Comparison of ENCODE assay signal across 16 cellular contexts in genomic region chr14:36162267-36162666, GRCh38. TPM values are rescaled to one million over a fixed set of nuclear protein-coding genes. Genes with fewer than 3 reads are reported as not detected.
A peak's percentile ranks its signal among the peaks of the same experiment; 100 is the strongest.
DNase-seq lines count a peak whose midpoint lies in the region; ATAC-seq and TF ChIP-seq lines count a peak whose summit lies in the region.
"Had no signal": no experiment of that assay in that cellular context is flagged by ENCODE, and none has a peak within 500 bp of the region (broad histone marks: within the 10 kb centered on the region; RNA-seq: fewer than 3 reads in every experiment).

No MANE protein-coding gene starts in this region.

- H3K9ac ChIP-seq in iPS-20b (ENCODE audit: low read depth, low read length) = no peak overlapping the region; the same call in 1 of the 2 replicates
- no peak overlapping the region for H3K9ac ChIP-seq in smooth muscle cell (ENCODE audit: low read depth)

- 79% methylated on average over 9 of the region's 9 CpGs for WGBS in smooth muscle cell (ENCODE audit: low lambda C conversion rate)

- no peaks in the 10 kb centered on the region for H3K9me2 ChIP-seq in GM23338 (ENCODE audit: insufficient read depth)

- H3K4me3 Mint-ChIP-seq in GM23338 = no peak overlapping the region

- H3K9me3 ChIP-seq in iPS-20b (ENCODE audit: insufficient read depth, low read depth, low read length) (no peaks in the 10 kb centered on the region), smooth muscle cell (replicated peaks; ENCODE audit: low read depth) (no peaks in the 10 kb centered on the region)

- TF ChIP-seq CTCF in GM23338 (conservative IDR thresholded peaks at IDR 0.05; ENCODE audit: low read depth in 2 of 2) = no peak
- TF ChIP-seq CTCF in smooth muscle cell (IDR thresholded peaks at IDR 0.05; ENCODE audit: borderline replicate concordance, insufficient read depth, poor library complexity, severe bottlenecking) = no peak

- H3K36me3 Mint-ChIP-seq in GM23338 (ENCODE audit: low read depth) = no peaks in the 10 kb centered on the region

- ATAC-seq in GM23338 = peak; percentile 47
- ATAC-seq in stimulated activated naive CD8-positive, alpha-beta T cell treated with anti-CD3 and anti-CD28 coated beads, Interleukin-15, Interleukin-2, amounts not matched to agents 100 U/mL and 50 U/mL, for 24 hours = no peak
- ATAC-seq: SK-N-SH treated with all-trans-retinoic acid at 6 μM for 48 hours had no signal

- H3K27ac ChIP-seq in GM23338 (ENCODE audit: low read depth) = no peak overlapping the region
- no peak overlapping the region for H3K27ac ChIP-seq in iPS-20b (ENCODE audit: low read length)
- H3K27ac ChIP-seq in smooth muscle cell (ENCODE audit: low read depth) = no peak overlapping the region

- peak overlapping the region; percentile 45; the same call in 1 of the 2 replicates for H3K4me3 ChIP-seq in GM23338
- peak overlapping the region; percentile 49; the same call in 1 of the 2 replicates for H3K4me3 ChIP-seq in iPS-20b (ENCODE audit: low read length)
- no peak overlapping the region for H3K4me3 ChIP-seq in smooth muscle cell

- no peaks in the 10 kb centered on the region for H3K4me1 ChIP-seq in GM23338 (ENCODE audit: insufficient read depth)
- H3K4me1 ChIP-seq in iPS-20b (ENCODE audit: insufficient read depth, low read length) = no peaks in the 10 kb centered on the region
- no peaks in the 10 kb centered on the region for H3K4me1 ChIP-seq in smooth muscle cell (ENCODE audit: low read depth)

- no peaks in the 10 kb centered on the region for H3K27me3 Mint-ChIP-seq in GM23338 (ENCODE audit: insufficient read depth, low read depth, poor library complexity)

- H3K36me3 ChIP-seq in GM23338 (ENCODE audit: insufficient read depth) (no peaks in the 10 kb centered on the region), iPS-20b (ENCODE audit: insufficient read depth, low read depth, low read length) (no peaks in the 10 kb centered on the region), smooth muscle cell (ENCODE audit: low read depth) (no peaks in the 10 kb centered on the region)

- H3K27ac Mint-ChIP-seq in GM23338 = no peak overlapping the region

- DNase-seq in GM23338 (ENCODE audit: low spot score) (no peak), SW480 (ENCODE audit: low spot score) (peak; percentile 27), smooth muscle cell (lab: John Stamatoyannopoulos, UW; ENCODE audit: unreplicated experiment) (no peak), activated gamma-delta T cell treated with Interleukin-2 at 50 U/mL for 16 hours (no peak), AML-193 (lab: John Stamatoyannopoulos, UW) (no peak)
- DNase-seq in central memory CD4-positive, alpha-beta T cell = no peak
- DNase-seq in stimulated activated naive CD8-positive, alpha-beta T cell treated with anti-CD3 and anti-CD28 coated beads, Interleukin-15, Interleukin-2, amounts not matched to agents 100 U/mL and 50 U/mL, for 24 hours = no peak
- DNase-seq: DMS153, KBM-7, NCI-H1105, NCI-H446 treated with DMSO at 0.1 percent for 48 hours, NCI-H82, SHP77 had no signal

- H3K79me2 ChIP-seq in GM23338 (replicated peaks; ENCODE audit: insufficient read depth) (no peaks in the 10 kb centered on the region), smooth muscle cell (ENCODE audit: low read depth) (no peaks in the 10 kb centered on the region)

- no peaks in the 10 kb centered on the region; the same call in 2 of the 3 replicates for H3K9me3 Mint-ChIP-seq in GM23338

- H4K20me1 ChIP-seq in GM23338 (replicated peaks; ENCODE audit: insufficient read depth) (no peaks in the 10 kb centered on the region), smooth muscle cell (ENCODE audit: low read depth) (no peaks in the 10 kb centered on the region)

- H3K4me2 ChIP-seq in GM23338 (peak overlapping the region; percentile 70), smooth muscle cell (peak overlapping the region; percentile 67)

- H2AFZ ChIP-seq in GM23338 (peak overlapping the region; percentile 99), smooth muscle cell (ENCODE audit: low read depth) (no peak overlapping the region)

- H3F3A ChIP-seq in GM23338 (replicated peaks; ENCODE audit: low read depth) = no peaks in the 10 kb centered on the region
- H3F3A ChIP-seq in smooth muscle cell (ENCODE audit: low read depth) = no peaks in the 10 kb centered on the region

- H3K4me1 Mint-ChIP-seq in GM23338 = peaks cover 2% of the 10 kb centered on the region; the same call in 2 of the 3 replicates

- H3K27me3 ChIP-seq in GM23338 (ENCODE audit: insufficient read depth) (no peaks in the 10 kb centered on the region), iPS-20b (ENCODE audit: insufficient read depth, low read length) (peaks cover 10% of the 10 kb centered on the region; the same call in 1 of the 2 replicates), smooth muscle cell (ENCODE audit: low read depth) (no peaks in the 10 kb centered on the region)

TF ChIP-seq in GM23338, 12 proteins besides CTCF, POLR2A, EP300 and RAD21 (continues in another document):
- TF ChIP-seq ZNF331 (CRISPR knock-in tag; IDR thresholded peaks at IDR 0.05; ENCODE audit: low read depth) (no peak), EZH2phosphoT487 (IDR thresholded peaks at IDR 0.05; ENCODE audit: unreplicated experiment) (no peak), ZNF114 (CRISPR knock-in tag; IDR thresholded peaks at IDR 0.05) (no peak), REST (IDR thresholded peaks at IDR 0.05; ENCODE audit: unreplicated experiment) (no peak), JUNB (IDR thresholded peaks at IDR 0.05; ENCODE audit: unreplicated experiment) (no peak), STAT1 (IDR thresholded peaks at IDR 0.05; ENCODE audit: unreplicated experiment) (no peak), POLR2AphosphoS5 (IDR thresholded peaks at IDR 0.05; ENCODE audit: low read depth) (no peak), CREB1 (CRISPR knock-in tag; IDR thresholded peaks at IDR 0.05; ENCODE audit: low read depth) (no peak), ETS1 (IDR thresholded peaks at IDR 0.05) (no peak), EZH2 (IDR thresholded peaks at IDR 0.05; ENCODE audit: low read depth, unreplicated experiment) (no peak), NANOG (IDR thresholded peaks at IDR 0.05; ENCODE audit: borderline replicate concordance) (no peak)

RNA-seq across cellular contexts. Expression of gene PTCSC3, which starts 14.3 kb away (rescaled TPM):
- total RNA-seq in GM23338 (2014; rRNA removed; shearing (Covaris generic)) = not detected in 2 replicates
- not detected in 2 replicates for polyA plus RNA-seq in GM23338 (2016; fragmentation: Nextera tagmentation; extraction: Ambion mirVana)
- total RNA-seq in smooth muscle cell = not detected in 2 replicates
- not detected in 2 replicates for polyA plus RNA-seq in smooth muscle cell
- polyA plus RNA-seq: BJ had no signal
